17 cellular contexts compared by ENCODE assay signal in the genomic region with DNA sequence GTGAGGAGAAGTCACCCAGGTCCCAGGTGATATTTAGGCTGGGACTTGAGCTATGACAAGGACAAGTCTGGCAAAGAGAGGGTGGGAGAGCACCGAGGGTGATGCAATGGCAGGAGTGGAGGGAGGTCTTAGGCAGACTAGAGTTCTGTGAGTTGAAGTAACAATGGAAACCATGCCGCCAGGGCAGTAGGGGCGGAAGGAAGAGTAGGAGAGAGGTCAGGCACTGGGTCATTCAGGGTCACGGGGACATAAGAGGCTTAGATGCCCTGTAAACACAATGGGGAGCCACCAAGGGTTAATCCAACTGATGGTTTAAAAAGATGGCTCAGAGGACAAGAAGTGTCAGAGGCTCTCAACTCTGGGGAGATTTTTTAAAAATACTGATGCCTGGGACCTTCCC.
"Had no signal": no experiment of that assay in that cellular context is flagged by ENCODE, and none has a peak within 500 bp of the region (broad histone marks: within the 10 kb centered on the region; RNA-seq: fewer than 3 reads in every experiment).

No MANE protein-coding gene starts in this region.

- H3K27ac Mint-ChIP-seq: activated CD4-positive, alpha-beta memory T cell treated with anti-CD3 and anti-CD28 coated beads for 36 hours; activated CD8-positive, alpha-beta memory T cell treated with anti-CD3 and anti-CD28 coated beads, Interleukin-2, amount 10 ng/mL, durations not matched to agents 7 days and 5 days; activated naive CD4-positive, alpha-beta T cell treated with anti-CD3 and anti-CD28 coated beads, Interleukin-2, amount 50 U/mL, for 24 hours; activated T-cell treated with anti-CD3 and anti-CD28 coated beads, Interleukin-2, amount 50 U/mL, for 24 hours; natural killer cell had no signal

- H3K4me3 ChIP-seq: adrenal gland, esophagus muscularis mucosa, left ventricle myocardium inferior, right lobe of liver, stomach, testis, upper lobe of right lung had no signal

- H3K9me3 Mint-ChIP-seq: activated naive CD4-positive, alpha-beta T cell treated with anti-CD3 and anti-CD28 coated beads, Interleukin-2, amount 50 U/mL, for 24 hours; activated T-cell treated with anti-CD3 and anti-CD28 coated beads, Interleukin-2, amount 50 U/mL, for 24 hours had no signal

- H3K27ac ChIP-seq: adrenal gland, esophagus muscularis mucosa, left ventricle myocardium inferior, right lobe of liver, stomach, testis, upper lobe of right lung had no signal

- H3K27me3 Mint-ChIP-seq: activated CD4-positive, alpha-beta memory T cell treated with anti-CD3 and anti-CD28 coated beads for 36 hours; activated CD8-positive, alpha-beta memory T cell treated with anti-CD3 and anti-CD28 coated beads, Interleukin-2, amount 10 ng/mL, durations not matched to agents 7 days and 5 days; activated naive CD4-positive, alpha-beta T cell treated with anti-CD3 and anti-CD28 coated beads, Interleukin-2, amount 50 U/mL, for 24 hours; activated T-cell treated with anti-CD3 and anti-CD28 coated beads, Interleukin-2, amount 50 U/mL, for 24 hours had no signal

- H3K27me3 ChIP-seq: adrenal gland, esophagus muscularis mucosa, right lobe of liver, stomach, testis, upper lobe of right lung had no signal

- H3K9me3 ChIP-seq: adrenal gland, esophagus muscularis mucosa, left ventricle myocardium inferior, right lobe of liver, stomach, testis, upper lobe of right lung had no signal

- H3K4me3 Mint-ChIP-seq: activated CD4-positive, alpha-beta memory T cell treated with anti-CD3 and anti-CD28 coated beads for 36 hours; activated CD8-positive, alpha-beta memory T cell treated with anti-CD3 and anti-CD28 coated beads, Interleukin-2, amount 10 ng/mL, durations not matched to agents 7 days and 5 days; activated naive CD4-positive, alpha-beta T cell treated with anti-CD3 and anti-CD28 coated beads, Interleukin-2, amount 50 U/mL, for 24 hours; activated T-cell treated with anti-CD3 and anti-CD28 coated beads, Interleukin-2, amount 50 U/mL, for 24 hours; natural killer cell had no signal

- H3K4me1 ChIP-seq: adrenal gland, left ventricle myocardium inferior, right lobe of liver, testis, upper lobe of right lung had no signal

- H3K4me1 Mint-ChIP-seq: activated CD8-positive, alpha-beta memory T cell treated with anti-CD3 and anti-CD28 coated beads, Interleukin-2, amount 10 ng/mL, durations not matched to agents 7 days and 5 days; activated naive CD4-positive, alpha-beta T cell treated with anti-CD3 and anti-CD28 coated beads, Interleukin-2, amount 50 U/mL, for 24 hours; natural killer cell had no signal

- H3K36me3 Mint-ChIP-seq: activated CD4-positive, alpha-beta memory T cell treated with anti-CD3 and anti-CD28 coated beads for 36 hours; activated CD8-positive, alpha-beta memory T cell treated with anti-CD3 and anti-CD28 coated beads, Interleukin-2, amount 10 ng/mL, durations not matched to agents 7 days and 5 days; activated naive CD4-positive, alpha-beta T cell treated with anti-CD3 and anti-CD28 coated beads, Interleukin-2, amount 50 U/mL, for 24 hours; natural killer cell had no signal

- H3K36me3 ChIP-seq: adrenal gland, esophagus muscularis mucosa, left ventricle myocardium inferior, right lobe of liver, stomach, upper lobe of right lung had no signal

- DNase-seq: activated CD4-positive, alpha-beta memory T cell treated with anti-CD3 and anti-CD28 coated beads for 36 hours; activated CD8-positive, alpha-beta memory T cell treated with anti-CD3 and anti-CD28 coated beads, Interleukin-2, amount 10 ng/mL, durations not matched to agents 7 days and 5 days; activated effector memory CD4-positive, alpha-beta T cell treated with anti-CD3 and anti-CD28 coated beads, Interleukin-2, amount 50 U/mL, for 16 hours; activated T-cell treated with anti-CD3 and anti-CD28 coated beads, Interleukin-2, amount 50 U/mL, for 24 hours; adrenal gland; glutamatergic neuron; hypothalamus; left ventricle myocardium inferior; natural killer cell; right lobe of liver; stimulated activated CD4-positive, alpha-beta T cell treated with anti-CD3 and anti-CD28 coated beads, Interleukin-1b, Interleukin-23, amount 100 ng/mL, for 48 hours; stomach; T-helper 9 cell; testis; upper lobe of right lung had no signal
